ENCODE assay signal across 16 cellular contexts in genomic region chr16:53913920-53914319, GRCh38.
DNase-seq lines count a peak whose midpoint lies in the region; ATAC-seq lines count a peak whose summit lies in the region.
"Had no signal": no experiment of that assay in that cellular context is flagged by ENCODE, and none has a peak within 500 bp of the region (broad histone marks: within the 10 kb centered on the region; RNA-seq: fewer than 3 reads in every experiment).

No MANE protein-coding gene starts in this region.

- no peaks in the 10 kb centered on the region for H3K36me3 Mint-ChIP-seq in stimulated activated naive CD8-positive, alpha-beta T cell treated with anti-CD3 and anti-CD28 coated beads, Interleukin-15, Interleukin-2, amounts not matched to agents 100 ng/mL and 50 ng/mL, for 24 hours (ENCODE audit: low read depth)
- H3K36me3 Mint-ChIP-seq in activated T-helper 2 cell treated with anti-CD3 and anti-CD28 coated beads, Interferon-gamma antibody, Interleukin-2, Interleukin-4, amounts not matched to agents 10 μg/mL and 5 μg/mL and 100 μg/mL, durations not matched to agents 14 hours and 24 hours and 36 hours (ENCODE audit: low read depth) = peaks cover 3% of the 10 kb centered on the region

- ATAC-seq in stimulated activated naive CD8-positive, alpha-beta T cell treated with anti-CD3 and anti-CD28 coated beads, Interleukin-15, Interleukin-2, amounts not matched to agents 100 U/mL and 50 U/mL, for 24 hours = no peak
- ATAC-seq in GM21381 (IDR thresholded peaks at IDR 0.05; ENCODE audit: unreplicated experiment) (no peak), HG03439 (IDR thresholded peaks at IDR 0.05; ENCODE audit: unreplicated experiment) (no peak), HG03565 (IDR thresholded peaks at IDR 0.05; ENCODE audit: unreplicated experiment) (no peak)
- ATAC-seq: mucosa of descending colon had no signal

- intact Hi-C loops in activated T-helper 2 cell treated with anti-CD3 and anti-CD28 coated beads, Interferon-gamma antibody, Interleukin-2, Interleukin-4, amounts not matched to agents 10 μg/mL and 5 μg/mL and 100 μg/mL, durations not matched to agents 14 hours and 24 hours and 36 hours (cut with micrococcal nuclease) = loop anchor here (1.0 to 5.0 kb wide), 6 partner anchors 8 to 362 kb away; no protein-coding TSS in a partner anchor

- H3K27me3 Mint-ChIP-seq in stimulated activated naive CD8-positive, alpha-beta T cell treated with anti-CD3 and anti-CD28 coated beads, Interleukin-15, Interleukin-2, amounts not matched to agents 100 ng/mL and 50 ng/mL, for 24 hours = no peaks in the 10 kb centered on the region
- no peaks in the 10 kb centered on the region for H3K27me3 Mint-ChIP-seq in activated T-helper 2 cell treated with anti-CD3 and anti-CD28 coated beads, Interferon-gamma antibody, Interleukin-2, Interleukin-4, amounts not matched to agents 10 μg/mL and 5 μg/mL and 100 μg/mL, durations not matched to agents 14 hours and 24 hours and 36 hours (ENCODE audit: low read depth)

- peak overlapping the region; percentile 79 for H3K27ac Mint-ChIP-seq in stimulated activated naive CD8-positive, alpha-beta T cell treated with anti-CD3 and anti-CD28 coated beads, Interleukin-15, Interleukin-2, amounts not matched to agents 100 ng/mL and 50 ng/mL, for 24 hours
- H3K27ac Mint-ChIP-seq in activated T-helper 2 cell treated with anti-CD3 and anti-CD28 coated beads, Interferon-gamma antibody, Interleukin-2, Interleukin-4, amounts not matched to agents 10 μg/mL and 5 μg/mL and 100 μg/mL, durations not matched to agents 14 hours and 24 hours and 36 hours = peak overlapping the region; percentile 93
- H3K27ac Mint-ChIP-seq: T-helper 2 cell treated with Interferon-gamma antibody and Interleukin-4, amounts not matched to agents 5 μg/mL and 100 μg/mL, for 36 hours had no signal

- H3K9me3 Mint-ChIP-seq in stimulated activated naive CD8-positive, alpha-beta T cell treated with anti-CD3 and anti-CD28 coated beads, Interleukin-15, Interleukin-2, amounts not matched to agents 100 ng/mL and 50 ng/mL, for 24 hours = no peaks in the 10 kb centered on the region
- no peaks in the 10 kb centered on the region for H3K9me3 Mint-ChIP-seq in activated T-helper 2 cell treated with anti-CD3 and anti-CD28 coated beads, Interferon-gamma antibody, Interleukin-2, Interleukin-4, amounts not matched to agents 10 μg/mL and 5 μg/mL and 100 μg/mL, durations not matched to agents 14 hours and 24 hours and 36 hours
- H3K9me3 Mint-ChIP-seq: T-helper 2 cell treated with Interferon-gamma antibody and Interleukin-4, amounts not matched to agents 5 μg/mL and 100 μg/mL, for 36 hours had no signal

- no peak overlapping the region for H3K4me3 Mint-ChIP-seq in stimulated activated naive CD8-positive, alpha-beta T cell treated with anti-CD3 and anti-CD28 coated beads, Interleukin-15, Interleukin-2, amounts not matched to agents 100 ng/mL and 50 ng/mL, for 24 hours
- no peak overlapping the region for H3K4me3 Mint-ChIP-seq in activated T-helper 2 cell treated with anti-CD3 and anti-CD28 coated beads, Interferon-gamma antibody, Interleukin-2, Interleukin-4, amounts not matched to agents 10 μg/mL and 5 μg/mL and 100 μg/mL, durations not matched to agents 14 hours and 24 hours and 36 hours (ENCODE audit: low read depth)
- H3K4me3 Mint-ChIP-seq: T-helper 2 cell treated with Interferon-gamma antibody and Interleukin-4, amounts not matched to agents 5 μg/mL and 100 μg/mL, for 36 hours had no signal

- H3K4me1 Mint-ChIP-seq in stimulated activated naive CD8-positive, alpha-beta T cell treated with anti-CD3 and anti-CD28 coated beads, Interleukin-15, Interleukin-2, amounts not matched to agents 100 ng/mL and 50 ng/mL, for 24 hours (ENCODE audit: low read depth) = no peaks in the 10 kb centered on the region
- H3K4me1 Mint-ChIP-seq in activated T-helper 2 cell treated with anti-CD3 and anti-CD28 coated beads, Interferon-gamma antibody, Interleukin-2, Interleukin-4, amounts not matched to agents 10 μg/mL and 5 μg/mL and 100 μg/mL, durations not matched to agents 14 hours and 24 hours and 36 hours (ENCODE audit: low read depth) = peaks cover 37% of the 10 kb centered on the region

- no peak for DNase-seq in stimulated activated naive CD8-positive, alpha-beta T cell treated with anti-CD3 and anti-CD28 coated beads, Interleukin-15, Interleukin-2, amounts not matched to agents 100 U/mL and 50 U/mL, for 24 hours
- no peak for DNase-seq in activated T-helper 2 cell treated with anti-CD3 and anti-CD28 coated beads, Interferon-gamma antibody, Interleukin-2, Interleukin-4, amounts not matched to agents 10 μg/mL and 5 μg/mL and 100 μg/mL, durations not matched to agents 14 hours and 24 hours and 36 hours (ENCODE audit: low spot score)
- peak; percentile 68 for DNase-seq in medulla oblongata (ENCODE audit: extremely low spot score)
- DNase-seq in NCI-H774 (lab: John Stamatoyannopoulos, UW) = no peak
- DNase-seq: activated CD4-positive, alpha-beta T cell treated with anti-CD3 and anti-CD28 coated beads for 4 hours; central memory CD4-positive, alpha-beta T cell; mucosa of descending colon; NCI-H2029; NCI-H526 treated with DMSO at 0.1 percent for 48 hours; Peyer's patch; thyroid gland had no signal
